8 cellular contexts compared by ENCODE assay signal in the genomic region with DNA sequence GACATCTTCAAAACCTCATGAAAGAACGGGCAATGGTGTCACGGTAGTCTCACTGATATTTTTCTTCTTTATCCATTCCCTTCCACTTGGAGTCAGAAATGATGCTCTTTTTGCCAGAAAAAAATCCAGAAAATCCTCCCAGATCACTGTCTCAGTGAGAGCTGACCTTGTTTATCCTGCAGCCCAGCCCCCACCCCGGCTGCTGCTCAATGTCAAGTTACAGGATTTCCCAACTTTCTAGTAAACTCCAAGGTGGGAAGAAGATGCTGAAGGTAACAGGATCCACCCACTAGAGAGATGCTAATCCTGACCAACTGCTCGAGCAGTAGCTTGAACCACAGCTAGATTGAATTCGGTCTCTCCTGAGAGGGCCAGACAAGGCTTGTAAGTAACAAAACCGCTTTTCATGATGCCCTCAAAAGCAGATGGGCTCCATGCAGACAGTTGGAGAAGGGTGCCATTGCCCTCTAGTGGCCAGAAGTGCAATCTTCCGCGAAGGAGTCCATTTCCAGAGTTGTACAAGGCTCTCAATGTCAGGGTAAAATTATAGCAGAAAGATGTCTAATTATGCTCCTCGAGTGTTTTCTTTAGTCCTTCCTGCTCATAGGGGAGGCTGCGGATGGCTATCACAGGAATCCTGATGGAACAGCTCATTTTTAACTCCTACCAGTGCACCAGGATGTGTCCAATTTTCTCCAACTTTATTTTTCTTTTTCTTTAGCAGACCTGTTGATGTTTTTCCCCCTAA. TPM values are rescaled to one million over a fixed set of nuclear protein-coding genes. Genes with fewer than 3 reads are reported as not detected.
DNase-seq lines count a peak whose midpoint lies in the region; ATAC-seq and TF ChIP-seq lines count a peak whose summit lies in the region.

No MANE protein-coding gene starts in this region.

- H3K27ac Mint-ChIP-seq in naive thymus-derived CD4-positive, alpha-beta T cell = no peak overlapping the region

- H2AFZ ChIP-seq in fibroblast of lung (ENCODE audit: low read length) = no peak overlapping the region

- peaks cover 6% of the 10 kb centered on the region for H3K4me1 ChIP-seq in fibroblast of lung (ENCODE audit: control insufficient read depth, extremely low read depth, insufficient read depth, low read length)
- H3K4me1 ChIP-seq in naive thymus-derived CD4-positive, alpha-beta T cell (ENCODE audit: control insufficient read depth in 2 of 2, insufficient read depth in 2 of 2, low read length in 2 of 2) = no peaks in the 10 kb centered on the region
- H3K4me1 ChIP-seq in aorta (ENCODE audit: control insufficient read depth in 1 of 2, insufficient read depth in 2 of 2, low read length in 2 of 2) = peaks cover 5 to 9% of the 10 kb centered on the region in 2 donors

- in situ Hi-C loops in ACHN (cut with HindIII; ENCODE audit: low pct_ligation_motif_present, low pct_unique_long_range_greater_than_20kb, low sequenced_read_pairs) = no loop called here

- H3K36me3 Mint-ChIP-seq in naive thymus-derived CD4-positive, alpha-beta T cell = no peaks in the 10 kb centered on the region

- DNase-seq in ACHN (peak; percentile 74), NCI-H1694 (lab: John Stamatoyannopoulos, UW) (peak; percentile 67), UCSD-AML1 (lab: John Stamatoyannopoulos, UW; ENCODE audit: unreplicated experiment) (peak; percentile 34), fibroblast of lung (ENCODE audit: low read depth in 2 of 2) (peak; percentile 85 to 93), aorta (peak; percentile 66 to 79)
- peak in 2 of 9 donors; percentile 5 to 8 for DNase-seq in naive thymus-derived CD4-positive, alpha-beta T cell

- CTCF ChIA-PET in naive thymus-derived CD4-positive, alpha-beta T cell (lab: Charles Lee) = no interaction called here

- POLR2A ChIA-PET in naive thymus-derived CD4-positive, alpha-beta T cell (lab: Charles Lee) = no interaction called here

- H3K4me1 Mint-ChIP-seq in naive thymus-derived CD4-positive, alpha-beta T cell = peaks cover 0 to 5% (median 0%) of the 10 kb centered on the region in 7 donors

- H3K27me3 ChIP-seq in fibroblast of lung (ENCODE audit: control insufficient read depth, insufficient read depth, low read length) (no peaks in the 10 kb centered on the region), aorta (ENCODE audit: control insufficient read depth in 1 of 2, insufficient read depth in 2 of 2, low read length in 1 of 2) (no peaks in the 10 kb centered on the region)
- no peaks in the 10 kb centered on the region for H3K27me3 ChIP-seq in naive thymus-derived CD4-positive, alpha-beta T cell (ENCODE audit: control insufficient read depth in 2 of 2, insufficient read depth in 2 of 2, low read length in 2 of 2)

- ATAC-seq in HG02678 (IDR thresholded peaks at IDR 0.05; ENCODE audit: unreplicated experiment) (peak; percentile 85), aorta (ENCODE audit: low FRiP score) (peak; percentile 63)
- peak; percentile 51 for ATAC-seq in naive thymus-derived CD4-positive, alpha-beta T cell

- H3K4me3 Mint-ChIP-seq in naive thymus-derived CD4-positive, alpha-beta T cell = no peak overlapping the region

- intact Hi-C loops in naive thymus-derived CD4-positive, alpha-beta T cell (cut with micrococcal nuclease) = loop anchor here (5.0 kb wide), 1 partner anchor 1756 kb away; no protein-coding TSS in a partner anchor
- intact Hi-C loops in aorta (cut with DNase I) = loop anchor here (5.0 kb wide), 2 partner anchors 46 to 1031 kb away; no protein-coding TSS in a partner anchor

- peak; percentile 86 for TF ChIP-seq CTCF in GM12875 (IDR thresholded peaks at IDR 0.05; ENCODE audit: borderline replicate concordance, insufficient read depth, low read depth, low read length)
- peak; percentile 96 to 97 for TF ChIP-seq CTCF in fibroblast of lung (conservative IDR thresholded peaks at IDR 0.05 in 1 of 2, IDR thresholded peaks at IDR 0.05 in 1 of 2; ENCODE audit: low read depth in 1 of 2, low read length in 2 of 2)

- peak overlapping the region; percentile 93 for H3K4me2 ChIP-seq in fibroblast of lung (ENCODE audit: extremely low read depth, insufficient read depth, low read length)

- peaks cover 0 to 3% (median 0%) of the 10 kb centered on the region in 11 donors for H3K9me3 Mint-ChIP-seq in naive thymus-derived CD4-positive, alpha-beta T cell

- H3K27ac ChIP-seq in fibroblast of lung (ENCODE audit: insufficient read depth, low read length) = peak overlapping the region; percentile 5
- no peak overlapping the region for H3K27ac ChIP-seq in naive thymus-derived CD4-positive, alpha-beta T cell (ENCODE audit: low read depth, low read length)
- no peak overlapping the region for H3K27ac ChIP-seq in aorta (ENCODE audit: low read depth in 1 of 2, low read length in 2 of 2)

- H3K9me3 ChIP-seq in fibroblast of lung (ENCODE audit: control insufficient read depth, insufficient read depth, low read depth, low read length) = no peaks in the 10 kb centered on the region
- H3K9me3 ChIP-seq in naive thymus-derived CD4-positive, alpha-beta T cell (ENCODE audit: control insufficient read depth in 2 of 3, low read length in 3 of 3) = no peaks in the 10 kb centered on the region
- H3K9me3 ChIP-seq in aorta (ENCODE audit: control insufficient read depth, low read length) = no peaks in the 10 kb centered on the region

- H3K9ac ChIP-seq in fibroblast of lung (ENCODE audit: insufficient read depth, low read length) = no peak overlapping the region

- peaks cover 3% of the 10 kb centered on the region for H3K36me3 ChIP-seq in fibroblast of lung (ENCODE audit: control insufficient read depth, insufficient read depth, low read length)
- no peaks in the 10 kb centered on the region for H3K36me3 ChIP-seq in naive thymus-derived CD4-positive, alpha-beta T cell (ENCODE audit: control insufficient read depth in 2 of 3, insufficient read depth in 3 of 3, low read length in 3 of 3)
- no peaks in the 10 kb centered on the region for H3K36me3 ChIP-seq in aorta (ENCODE audit: control insufficient read depth in 1 of 2, insufficient read depth in 2 of 2, low read length in 1 of 2)

- H4K20me1 ChIP-seq in fibroblast of lung (ENCODE audit: control insufficient read depth, extremely low read depth, insufficient read depth, low read length) = peaks cover 3% of the 10 kb centered on the region

- H3K79me2 ChIP-seq in fibroblast of lung (ENCODE audit: control insufficient read depth, insufficient read depth, low read length) = peaks cover 88% of the 10 kb centered on the region

- 18 to 21% methylated on average over 10 of the region's 10 CpGs for WGBS in aorta, 2 donors

- H3K4me3 ChIP-seq in GM12875 (ENCODE audit: low read depth, low read length) = no peak overlapping the region
- peak overlapping the region in 3 of 4 experiments; percentile 37 to 92 (median 86) for H3K4me3 ChIP-seq in fibroblast of lung (replicated peaks in 1 of 4; ENCODE audit: control extremely low read depth in 1 of 4, insufficient read depth in 1 of 4, low read depth in 3 of 4, low read length in 4 of 4)
- H3K4me3 ChIP-seq in naive thymus-derived CD4-positive, alpha-beta T cell (ENCODE audit: low read length) = no peak overlapping the region
- no peak overlapping the region for H3K4me3 ChIP-seq in aorta (ENCODE audit: low read length in 2 of 2)

- peaks cover 15 to 32% (median 16%) of the 10 kb centered on the region in 5 donors for H3K27me3 Mint-ChIP-seq in naive thymus-derived CD4-positive, alpha-beta T cell

RNA-seq across cellular contexts. Expression of gene CDH11, which starts 4.0 kb away (rescaled TPM):
- total RNA-seq in fibroblast of lung (220 and 302 TPM in 2 replicates), aorta (100 to 1,000 TPM in 1 of 2 donors, 10 to 100 TPM in 1; 86.3 to 182 TPM)
- polyA plus RNA-seq in fibroblast of lung (290 and 335 TPM in 2 replicates), aorta (10 to 100 TPM; 11.9 to 17.5 TPM)
- polyA plus RNA-seq in fibroblast of lung (2012) = 236 and 265 TPM in 2 replicates
- 308 and 372 TPM in 2 replicates for polyA minus RNA-seq in fibroblast of lung (ENCODE audit: low replicate concordance)
- not detected for total RNA-seq in naive thymus-derived CD4-positive, alpha-beta T cell
- polyA plus RNA-seq in naive thymus-derived CD4-positive, alpha-beta T cell = not detected

Comparison
In these comparisons a context has a peak if more than half of its experiments do, and no peak if none do; other contexts are left out.
1. H3K4me3 ChIP-seq: peak in fibroblast of lung (3 of 4); none in GM12875 (single experiment), naive thymus-derived CD4-positive, alpha-beta T cell (single experiment) and aorta (0 of 2).
2. RNA of gene CDH11, which starts 4.0 kb away (total RNA-seq): 220 to 302 TPM in fibroblast of lung and 86.3 to 182 TPM in aorta; not detected in naive thymus-derived CD4-positive, alpha-beta T cell; every median in the first group is over 10 times any median in the second.
3. Peak in every context shown above with its lines, with median percentiles within 50 percentile points of each other: ATAC-seq.